8 cellular contexts compared by ENCODE assay signal in the genomic region with DNA sequence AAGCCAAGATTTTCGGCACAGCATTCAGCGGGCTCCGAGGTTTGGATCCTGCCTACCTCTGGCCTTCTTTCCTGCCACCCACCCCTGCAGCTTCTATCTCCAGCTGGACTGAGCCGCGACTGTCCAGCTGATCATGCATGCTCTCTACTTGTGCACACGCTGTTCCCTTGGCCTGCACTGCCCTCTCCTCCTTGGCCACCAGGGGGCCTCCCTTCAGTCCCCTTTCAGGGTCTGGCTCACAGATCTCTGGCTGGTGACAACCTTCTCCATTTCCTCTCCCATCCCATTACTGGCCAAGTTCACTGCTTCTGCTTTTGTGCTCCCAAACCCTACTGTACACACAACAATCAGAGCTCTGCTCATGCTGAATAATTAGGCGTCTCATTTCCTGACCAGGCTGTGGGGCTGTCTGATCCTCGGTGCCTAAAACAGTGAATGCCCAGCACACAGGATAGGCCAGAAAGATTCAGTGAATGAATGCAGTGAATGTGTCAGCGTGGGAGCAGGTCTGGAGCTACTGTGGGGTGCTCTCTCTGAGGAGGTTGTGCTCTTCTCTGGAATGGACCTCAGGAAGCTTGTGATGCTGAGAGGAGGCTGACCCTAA.
DNase-seq lines count a peak whose midpoint lies in the region; ATAC-seq and TF ChIP-seq lines count a peak whose summit lies in the region.

No MANE protein-coding gene starts in this region.

- TF ChIP-seq POLR2A in lower leg skin (IDR thresholded peaks at IDR 0.05) = no peak

- H3K4me1 ChIP-seq in KMS-11 (ENCODE audit: low read depth, poor library complexity, severe bottlenecking) (no peaks in the 10 kb centered on the region), SJCRH30 (no peaks in the 10 kb centered on the region)

- H3K4me1 Mint-ChIP-seq in chondrocyte (ENCODE audit: low read depth) = peaks cover 74% of the 10 kb centered on the region

- no peak overlapping the region for H3K9ac ChIP-seq in KMS-11

- H3K27ac Mint-ChIP-seq in chondrocyte (ENCODE audit: unreplicated experiment) = no peak overlapping the region

- no peaks in the 10 kb centered on the region for H3K27me3 ChIP-seq in KMS-11 (ENCODE audit: insufficient read depth, low read depth)
- no peaks in the 10 kb centered on the region for H3K27me3 ChIP-seq in SJCRH30

- peak; percentile 36 to 69 (median 51) for DNase-seq in NCI-H1417 (lab: John Stamatoyannopoulos, UW)
- DNase-seq in NCI-H1417 treated with DMSO at 0.1 percent for 48 hours (lab: John Stamatoyannopoulos, UW) = no peak
- peak; percentile 37 to 66 for DNase-seq in SJCRH30
- no peak for DNase-seq in chondrocyte (ENCODE audit: low spot score)
- DNase-seq in lower leg skin (ENCODE audit: low spot score in 2 of 2) = peak; percentile 61 to 92
- peak in 41 of 49 donors; percentile 17 to 81 (median 60) for DNase-seq in substantia nigra (lab: John Stamatoyannopoulos, UW)

- H3K36me3 ChIP-seq in KMS-11 (ENCODE audit: insufficient read depth) (no peaks in the 10 kb centered on the region), SJCRH30 (no peaks in the 10 kb centered on the region)

- intact Hi-C loops in lower leg skin (cut with DNase I; ENCODE audit: low total_unique reads) = no loop called here

- no peaks in the 10 kb centered on the region for H3K79me2 ChIP-seq in KMS-11 (ENCODE audit: insufficient read depth, low read depth)

- H3K9me3 Mint-ChIP-seq in chondrocyte (ENCODE audit: low read depth) = peaks cover 2% of the 10 kb centered on the region

- TF ChIP-seq CTCF in KMS-11 (conservative IDR thresholded peaks at IDR 0.05; ENCODE audit: low read depth, low read length) (peak; percentile 90), chondrocyte (IDR thresholded peaks at IDR 0.05) (peak; percentile 84), lower leg skin (IDR thresholded peaks at IDR 0.05) (no peak)

- WGBS in lower leg skin, 2 donors = 55 to 61% methylated on average over 9 of the region's 9 CpGs

- H3K27ac ChIP-seq in KMS-11 (no peak overlapping the region), SJCRH30 (no peak overlapping the region), substantia nigra (ENCODE audit: low read depth, low read length, poor library complexity, severe bottlenecking) (no peak overlapping the region)

- no peaks in the 10 kb centered on the region for H3K36me3 Mint-ChIP-seq in chondrocyte (ENCODE audit: low read depth)

- no peak overlapping the region for H3K4me3 ChIP-seq in KMS-11 (IDR thresholded peaks at IDR 0.05; ENCODE audit: insufficient read depth, low read depth, low read length)
- H3K4me3 ChIP-seq in SJCRH30 = no peak overlapping the region
- no peak overlapping the region for H3K4me3 ChIP-seq in lower leg skin (ENCODE audit: low read depth, poor library complexity, severe bottlenecking)

- H3K9me3 ChIP-seq in SJCRH30 (replicated peaks) = no peaks in the 10 kb centered on the region

- H2AFZ ChIP-seq in KMS-11 (ENCODE audit: low read depth) = no peak overlapping the region

- H4K20me1 ChIP-seq in KMS-11 (ENCODE audit: insufficient read depth) = no peaks in the 10 kb centered on the region

- ATAC-seq in GM21786 (IDR thresholded peaks at IDR 0.05; ENCODE audit: unreplicated experiment) = peak; percentile 80

- no peak overlapping the region for H3K4me2 ChIP-seq in KMS-11

- no peaks in the 10 kb centered on the region for H3K27me3 Mint-ChIP-seq in chondrocyte (ENCODE audit: low read depth)

- H3K4me3 Mint-ChIP-seq in chondrocyte (ENCODE audit: unreplicated experiment) = no peak overlapping the region

Comparison
In these comparisons a context has a peak if more than half of its experiments do, and no peak if none do; other contexts are left out.
1. DNase-seq: peak in NCI-H1417 (3 of 3), SJCRH30 (2 of 2), lower leg skin (2 of 2) and substantia nigra (41 of 49); none in NCI-H1417 treated with DMSO at 0.1 percent for 48 hours (single experiment) and chondrocyte (single experiment).
2. CTCF ChIP-seq: peak in KMS-11 (single experiment) and chondrocyte (single experiment); none in lower leg skin (0 of 3).